ENCODE assay signal across 20 cellular contexts in the genomic region with DNA sequence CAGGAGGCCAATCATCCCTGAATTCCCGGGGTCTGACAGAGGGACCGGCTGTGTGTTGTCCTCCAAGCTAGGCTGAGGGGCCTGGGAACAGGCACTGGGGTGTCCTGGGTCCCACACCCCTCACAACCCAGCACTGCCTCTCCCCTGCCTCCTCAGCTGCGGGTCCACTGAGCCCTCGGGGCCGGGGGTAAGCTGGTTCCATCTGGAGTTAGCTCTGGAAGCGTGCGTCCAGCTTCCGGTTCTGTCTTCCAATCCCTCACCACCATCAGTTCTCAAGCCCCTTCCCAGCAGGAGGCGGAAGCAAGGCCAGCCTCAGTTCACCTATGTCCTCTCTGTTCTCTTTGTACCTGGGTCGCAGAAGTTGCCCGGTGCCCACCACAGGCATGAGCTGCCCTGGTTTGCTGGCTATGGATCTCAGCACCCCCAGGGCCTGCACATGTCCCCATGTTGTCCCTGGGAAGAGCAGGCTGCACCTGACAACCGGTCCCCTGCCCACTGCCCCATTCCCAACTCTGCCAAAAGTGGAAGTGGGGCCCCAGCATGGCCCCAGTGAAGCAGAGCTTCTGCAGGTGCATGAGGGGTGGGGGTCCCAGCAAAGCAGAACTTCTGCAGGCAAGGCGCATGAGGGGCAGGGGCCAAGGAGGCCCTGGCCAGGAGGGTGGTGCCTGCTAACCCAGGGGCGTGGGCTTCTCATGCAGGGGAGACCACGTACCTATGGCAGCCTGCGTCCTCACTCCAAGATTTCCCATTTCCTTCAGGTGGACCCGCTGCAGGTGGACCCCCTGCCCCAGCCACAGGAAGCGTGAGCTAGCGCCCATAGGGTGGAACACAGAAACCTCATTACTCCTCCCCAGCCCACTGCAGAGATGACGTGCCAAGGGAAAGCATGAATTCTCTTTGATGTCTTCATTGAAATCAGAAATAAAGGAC.
"Had no signal": no experiment of that assay in that cellular context is flagged by ENCODE, and none has a peak within 500 bp of the region (broad histone marks: within the 10 kb centered on the region; RNA-seq: fewer than 3 reads in every experiment).

No MANE protein-coding gene starts in this region.

- ATAC-seq: naive thymus-derived CD4-positive, alpha-beta T cell; psoas muscle; stimulated activated effector memory CD8-positive, alpha-beta T cell treated with anti-CD3 and anti-CD28 coated beads, Interleukin-12 subunit alpha, Interleukin-12 subunit beta, amount 100 ng/mL, for 72 hours had no signal

- H3K9me3 ChIP-seq: neutrophil, psoas muscle, sigmoid colon, tibial artery, upper lobe of left lung had no signal

- H3K27ac ChIP-seq: dorsolateral prefrontal cortex, hepatocyte, neutrophil, psoas muscle, sigmoid colon, tibial artery, upper lobe of left lung had no signal

- H3K27me3 ChIP-seq: hepatocyte, sigmoid colon, tibial artery, upper lobe of left lung had no signal

- H3K4me1 Mint-ChIP-seq: nephron progenitor cell had no signal

- H3K79me2 ChIP-seq: hepatocyte had no signal

- H2AFZ ChIP-seq: hepatocyte had no signal

- H3K4me2 ChIP-seq: hepatocyte had no signal

- H3K27ac Mint-ChIP-seq: naive thymus-derived CD4-positive, alpha-beta T cell; nephron progenitor cell; stimulated activated effector memory CD8-positive, alpha-beta T cell treated with anti-CD3 and anti-CD28 coated beads, Interleukin-12 subunit alpha, Interleukin-12 subunit beta, amount 100 ng/mL, for 72 hours; stimulated activated naive CD8-positive, alpha-beta T cell treated with anti-CD3 and anti-CD28 coated beads, Interleukin-15, Interleukin-2, amounts not matched to agents 100 ng/mL and 50 ng/mL, for 24 hours had no signal

- H3K36me3 Mint-ChIP-seq: naive thymus-derived CD4-positive, alpha-beta T cell; stimulated activated effector memory CD8-positive, alpha-beta T cell treated with anti-CD3 and anti-CD28 coated beads, Interleukin-12 subunit alpha, Interleukin-12 subunit beta, amount 100 ng/mL, for 72 hours had no signal

- H3K4me3 ChIP-seq: dorsolateral prefrontal cortex, hepatocyte, psoas muscle, sigmoid colon, tibial artery, upper lobe of left lung had no signal

- DNase-seq: cortex of kidney; dorsolateral prefrontal cortex; effector CD8-positive, alpha-beta T cell; foreskin melanocyte; head of caudate nucleus; mammary epithelial cell; naive thymus-derived CD4-positive, alpha-beta T cell; nephron progenitor cell; retina; sigmoid colon; small intestine; stimulated activated CD4-positive, alpha-beta T cell treated with anti-CD3 and anti-CD28 coated beads, Interleukin-4, amount 100 ng/mL, for 1 hour; stimulated activated CD8-positive, alpha-beta memory T cell treated with anti-CD3 and anti-CD28 coated beads, Interleukin-4, amount 100 ng/mL, for 48 hours; tibial artery; upper lobe of left lung had no signal

- H3K9me3 Mint-ChIP-seq: stimulated activated effector memory CD8-positive, alpha-beta T cell treated with anti-CD3 and anti-CD28 coated beads, Interleukin-12 subunit alpha, Interleukin-12 subunit beta, amount 100 ng/mL, for 72 hours; stimulated activated naive CD8-positive, alpha-beta T cell treated with anti-CD3 and anti-CD28 coated beads, Interleukin-15, Interleukin-2, amounts not matched to agents 100 ng/mL and 50 ng/mL, for 24 hours had no signal

- H3K4me3 Mint-ChIP-seq: naive thymus-derived CD4-positive, alpha-beta T cell; nephron progenitor cell; stimulated activated effector memory CD8-positive, alpha-beta T cell treated with anti-CD3 and anti-CD28 coated beads, Interleukin-12 subunit alpha, Interleukin-12 subunit beta, amount 100 ng/mL, for 72 hours; stimulated activated naive CD8-positive, alpha-beta T cell treated with anti-CD3 and anti-CD28 coated beads, Interleukin-15, Interleukin-2, amounts not matched to agents 100 ng/mL and 50 ng/mL, for 24 hours had no signal

- H3K4me1 ChIP-seq: psoas muscle had no signal

- H3K36me3 ChIP-seq: neutrophil, sigmoid colon, tibial artery, upper lobe of left lung had no signal
